ENCODE assay signal across 16 cellular contexts in genomic region chr3:101531473-101532086, GRCh38. TPM values are rescaled to one million over a fixed set of nuclear protein-coding genes. Genes with fewer than 3 reads are reported as not detected.
DNase-seq lines count a peak whose midpoint lies in the region; ATAC-seq lines count a peak whose summit lies in the region.
"Had no signal": no experiment of that assay in that cellular context is flagged by ENCODE, and none has a peak within 500 bp of the region (broad histone marks: within the 10 kb centered on the region; RNA-seq: fewer than 3 reads in every experiment).

No MANE protein-coding gene starts in this region.

- H3K4me1 ChIP-seq in CD8-positive, alpha-beta memory T cell (ENCODE audit: insufficient read depth, low read length): peaks cover 33% of the 10 kb centered on the region
- no peaks in the 10 kb centered on the region for H3K4me1 ChIP-seq in mesenchymal stem cell (ENCODE audit: control insufficient read depth, insufficient read depth, low read depth, low read length)
- H3K4me1 ChIP-seq: testis had no signal

- no peaks in the 10 kb centered on the region for H3K36me3 ChIP-seq in CD8-positive, alpha-beta memory T cell (ENCODE audit: insufficient read depth, low read length)
- H3K36me3 ChIP-seq in mesenchymal stem cell (ENCODE audit: control insufficient read depth in 1 of 2, insufficient read depth in 2 of 2, low read depth in 1 of 2, low read length in 2 of 2): no peaks in the 10 kb centered on the region
- H3K36me3 ChIP-seq: ascending aorta had no signal

- H3K36me3 Mint-ChIP-seq in CD8-positive, alpha-beta memory T cell: peaks cover 0 to 5% (median 0%) of the 10 kb centered on the region in 3 donors
- peaks cover 13% of the 10 kb centered on the region for H3K36me3 Mint-ChIP-seq in activated CD8-positive, alpha-beta T cell treated with anti-CD3 and anti-CD28 coated beads, Interleukin-2, amount 10 ng/mL, durations not matched to agents 7 days and 5 days (ENCODE audit: low read depth)

- no peak overlapping the region for H3K4ac ChIP-seq in mesenchymal stem cell (ENCODE audit: low read depth in 1 of 2, low read length in 2 of 2)

- H2AFZ ChIP-seq in mesenchymal stem cell (ENCODE audit: low read depth, low read length): no peak overlapping the region

- POLR2A ChIA-PET in CD8-positive, alpha-beta memory T cell (lab: Charles Lee): no interaction called here
- POLR2A ChIA-PET in activated CD8-positive, alpha-beta T cell treated with anti-CD3 and anti-CD28 coated beads, Interleukin-2, amount 10 ng/mL, durations not matched to agents 7 days and 5 days (lab: Charles Lee): interaction anchor here (1.5 to 3.0 kb wide), 2 partner anchors 11 to 30 kb away, joined by 4 to 31 read pairs; partner anchors contain the start of gene TRMT10C

- no peaks in the 10 kb centered on the region for H3K27me3 Mint-ChIP-seq in CD8-positive, alpha-beta memory T cell
- no peaks in the 10 kb centered on the region for H3K27me3 Mint-ChIP-seq in activated CD8-positive, alpha-beta T cell treated with anti-CD3 and anti-CD28 coated beads, Interleukin-2, amount 10 ng/mL, durations not matched to agents 7 days and 5 days (ENCODE audit: low read depth)
- H3K27me3 Mint-ChIP-seq: progenitor cell of endocrine pancreas had no signal

- no peak overlapping the region for H2AK5ac ChIP-seq in mesenchymal stem cell (ENCODE audit: low read length, severe bottlenecking)

- 17% methylated on average over 1 of the region's 2 CpGs for WGBS in mesenchymal stem cell

- no peaks in the 10 kb centered on the region for H3K79me1 ChIP-seq in mesenchymal stem cell (replicated peaks; ENCODE audit: low read length, poor library complexity, severe bottlenecking)

- no peak overlapping the region for H3K4me2 ChIP-seq in mesenchymal stem cell (ENCODE audit: low read length, poor library complexity, severe bottlenecking)

- peak overlapping the region; percentile 13 for H3K27ac ChIP-seq in CD8-positive, alpha-beta memory T cell (ENCODE audit: low read depth, low read length)
- H3K27ac ChIP-seq in mesenchymal stem cell (ENCODE audit: low read length, poor library complexity, severe bottlenecking): no peak overlapping the region
- H3K27ac ChIP-seq: ascending aorta, C4-2B, testis had no signal

- H3K4me3 Mint-ChIP-seq in CD8-positive, alpha-beta memory T cell: peak overlapping the region in 3 of 7 donors; percentile 24 to 41 (median 33)
- H3K4me3 Mint-ChIP-seq in activated CD8-positive, alpha-beta T cell treated with anti-CD3 and anti-CD28 coated beads, Interleukin-2, amount 10 ng/mL, durations not matched to agents 7 days and 5 days: no peak overlapping the region
- H3K4me3 Mint-ChIP-seq: HFFc6 had no signal

- H3K18ac ChIP-seq in mesenchymal stem cell (ENCODE audit: low read depth in 1 of 2, low read length in 2 of 2): no peak overlapping the region

- no peaks in the 10 kb centered on the region for H3K27me3 ChIP-seq in CD8-positive, alpha-beta memory T cell (ENCODE audit: insufficient read depth, low read length, poor library complexity, severe bottlenecking)
- peaks cover 10 to 14% of the 10 kb centered on the region in 2 experiments for H3K27me3 ChIP-seq in mesenchymal stem cell (ENCODE audit: control insufficient read depth in 1 of 2, insufficient read depth in 1 of 2, low read length in 2 of 2)
- H3K27me3 ChIP-seq: ascending aorta, testis had no signal

- CTCF ChIA-PET in CD8-positive, alpha-beta memory T cell (lab: Charles Lee): no interaction called here
- CTCF ChIA-PET in activated CD8-positive, alpha-beta T cell treated with anti-CD3 and anti-CD28 coated beads, Interleukin-2, amount 10 ng/mL, durations not matched to agents 7 days and 5 days (lab: Charles Lee): interaction anchor here (3.8 kb wide), 1 partner anchor 11 kb away, joined by 38 read pairs; no protein-coding TSS in a partner anchor

- no peak for DNase-seq in CD8-positive, alpha-beta memory T cell
- DNase-seq in LHCN-M2 (ENCODE audit: low read depth): peak; percentile 52
- peak; percentile 31 for DNase-seq in activated CD8-positive, alpha-beta T cell treated with anti-CD3 and anti-CD28 coated beads, Interleukin-2, amount 10 ng/mL, durations not matched to agents 7 days and 5 days
- DNase-seq in mesenchymal stem cell: peak; percentile 50
- no peak for DNase-seq in NCI-H1048 (lab: John Stamatoyannopoulos, UW)
- no peak for DNase-seq in SKM-1 treated with dmso at 0.1 percent for 144 hours (lab: John Stamatoyannopoulos, UW; ENCODE audit: unreplicated experiment)
- DNase-seq: cortex of kidney, HFFc6, NCI-H82, T-helper 9 cell, testis had no signal

- no peak overlapping the region for H2BK12ac ChIP-seq in mesenchymal stem cell (ENCODE audit: low read length in 2 of 2)

- peak overlapping the region; percentile 56 for H2BK120ac ChIP-seq in mesenchymal stem cell (ENCODE audit: low read depth, low read length)

- H3K27ac Mint-ChIP-seq in CD8-positive, alpha-beta memory T cell: peak overlapping the region in 7 of 8 donors; percentile 3 to 86 (median 78)
- H3K27ac Mint-ChIP-seq in activated CD8-positive, alpha-beta T cell treated with anti-CD3 and anti-CD28 coated beads, Interleukin-2, amount 10 ng/mL, durations not matched to agents 7 days and 5 days: peak overlapping the region; percentile 76
- H3K27ac Mint-ChIP-seq: HFFc6, progenitor cell of endocrine pancreas had no signal

- ATAC-seq in activated CD8-positive, alpha-beta T cell treated with anti-CD3 and anti-CD28 coated beads, Interleukin-2, amount 10 ng/mL, durations not matched to agents 7 days and 5 days: peak; percentile 79
- ATAC-seq in HG03354 (IDR thresholded peaks at IDR 0.05; ENCODE audit: poor library complexity, severe bottlenecking, unreplicated experiment): no peak
- ATAC-seq: esophagus mucosa had no signal

- H3K14ac ChIP-seq in mesenchymal stem cell (ENCODE audit: low read length in 2 of 2): no peak overlapping the region

- no peaks in the 10 kb centered on the region for H3K9me3 ChIP-seq in CD8-positive, alpha-beta memory T cell (ENCODE audit: low read length)
- H3K9me3 ChIP-seq in mesenchymal stem cell (ENCODE audit: control insufficient read depth, low read length): no peaks in the 10 kb centered on the region
- H3K9me3 ChIP-seq: ascending aorta, testis had no signal

- peaks cover 21 to 34% (median 32%) of the 10 kb centered on the region in 3 donors for H3K4me1 Mint-ChIP-seq in CD8-positive, alpha-beta memory T cell
- H3K4me1 Mint-ChIP-seq in activated CD8-positive, alpha-beta T cell treated with anti-CD3 and anti-CD28 coated beads, Interleukin-2, amount 10 ng/mL, durations not matched to agents 7 days and 5 days (ENCODE audit: low read depth): peaks cover 40% of the 10 kb centered on the region

- H4K91ac ChIP-seq in mesenchymal stem cell (ENCODE audit: low read length): no peak overlapping the region

- H3K23ac ChIP-seq in mesenchymal stem cell (ENCODE audit: low read length in 2 of 2): no peak overlapping the region

- no peak overlapping the region for H2BK5ac ChIP-seq in mesenchymal stem cell (ENCODE audit: low read depth, low read length, poor library complexity, severe bottlenecking)

- no peak overlapping the region for H4K8ac ChIP-seq in mesenchymal stem cell (ENCODE audit: low read length)

- no peak overlapping the region for H3K4me3 ChIP-seq in CD8-positive, alpha-beta memory T cell (ENCODE audit: low read length)
- H3K4me3 ChIP-seq in mesenchymal stem cell (ENCODE audit: insufficient read depth in 1 of 2, low read depth in 1 of 2, low read length in 2 of 2): no peak overlapping the region
- H3K4me3 ChIP-seq: ascending aorta, testis had no signal

- no peak overlapping the region for H3K9ac ChIP-seq in mesenchymal stem cell (ENCODE audit: low read length)

- no peaks in the 10 kb centered on the region for H3K9me3 Mint-ChIP-seq in CD8-positive, alpha-beta memory T cell
- H3K9me3 Mint-ChIP-seq in activated CD8-positive, alpha-beta T cell treated with anti-CD3 and anti-CD28 coated beads, Interleukin-2, amount 10 ng/mL, durations not matched to agents 7 days and 5 days (ENCODE audit: insufficient read depth): peaks cover 10% of the 10 kb centered on the region
- H3K9me3 Mint-ChIP-seq: HFFc6 had no signal

- no peak overlapping the region for H2BK15ac ChIP-seq in mesenchymal stem cell (ENCODE audit: low read depth, poor library complexity, severe bottlenecking)

RNA-seq across cellular contexts. Expression of gene SENP7, which starts 18.6 kb away (rescaled TPM):
- 10 to 100 TPM; 11.1 to 13.2 TPM for total RNA-seq in CD8-positive, alpha-beta memory T cell
- 8.3 TPM for polyA plus RNA-seq in CD8-positive, alpha-beta memory T cell
- 8.1 and 9.2 TPM in 2 replicates for total RNA-seq in LHCN-M2 (2014; rRNA removed)
- 1.9 TPM for polyA plus RNA-seq in LHCN-M2 (2012)
- 10 to 100 TPM; 20.6 to 20.9 TPM for total RNA-seq in activated CD8-positive, alpha-beta T cell treated with anti-CD3 and anti-CD28 coated beads, Interleukin-2, amount 10 ng/mL, durations not matched to agents 7 days and 5 days
- polyA plus RNA-seq in mesenchymal stem cell (2013, experiment 1 of 2): 7.4 TPM
- 7.3 TPM for polyA plus RNA-seq in mesenchymal stem cell (2013, experiment 2 of 2)

RNA-seq across cellular contexts. Expression of gene TRMT10C, which starts 30.1 kb away (rescaled TPM):
- total RNA-seq in CD8-positive, alpha-beta memory T cell: 10 to 100 TPM; 57.4 to 59.3 TPM
- 37.3 TPM for polyA plus RNA-seq in CD8-positive, alpha-beta memory T cell
- 35.6 and 37.5 TPM in 2 replicates for total RNA-seq in LHCN-M2 (2014; rRNA removed)
- 9.3 TPM for polyA plus RNA-seq in LHCN-M2 (2012)
- total RNA-seq in activated CD8-positive, alpha-beta T cell treated with anti-CD3 and anti-CD28 coated beads, Interleukin-2, amount 10 ng/mL, durations not matched to agents 7 days and 5 days: 10 to 100 TPM; 25.0 to 26.8 TPM
- 32.9 TPM for polyA plus RNA-seq in mesenchymal stem cell (2013, experiment 1 of 2)
- 33.6 TPM for polyA plus RNA-seq in mesenchymal stem cell (2013, experiment 2 of 2)

RNA-seq across cellular contexts. Expression of gene PCNP, which starts 42.4 kb away (rescaled TPM):
- 100 to 1,000 TPM; 205 to 216 TPM for total RNA-seq in CD8-positive, alpha-beta memory T cell
- polyA plus RNA-seq in CD8-positive, alpha-beta memory T cell: 124 TPM
- total RNA-seq in LHCN-M2 (2014; rRNA removed): 75.9 and 82.5 TPM in 2 replicates
- polyA plus RNA-seq in LHCN-M2 (2012): 46.7 TPM
- 100 to 1,000 TPM; 180 to 181 TPM for total RNA-seq in activated CD8-positive, alpha-beta T cell treated with anti-CD3 and anti-CD28 coated beads, Interleukin-2, amount 10 ng/mL, durations not matched to agents 7 days and 5 days
- polyA plus RNA-seq in mesenchymal stem cell (2013, experiment 1 of 2): 90.4 TPM
- 93.9 TPM for polyA plus RNA-seq in mesenchymal stem cell (2013, experiment 2 of 2)

Comparison
In these comparisons a context has a peak if more than half of its experiments do, and no peak if none do; other contexts are left out.
1. DNase-seq: peak in LHCN-M2 (single experiment), activated CD8-positive, alpha-beta T cell treated with anti-CD3 and anti-CD28 coated beads, Interleukin-2, amount 10 ng/mL, durations not matched to agents 7 days and 5 days (single experiment) and mesenchymal stem cell (single experiment); none in CD8-positive, alpha-beta memory T cell (0 of 5), NCI-H1048 (single experiment) and SKM-1 treated with dmso at 0.1 percent for 144 hours (single experiment).